Comparison of ENCODE assay signal across 12 cellular contexts in genomic region chr10:80171248-80171660, GRCh38. TPM values are rescaled to one million over a fixed set of nuclear protein-coding genes. Genes with fewer than 3 reads are reported as not detected.
DNase-seq lines count a peak whose midpoint lies in the region; TF ChIP-seq lines count a peak whose summit lies in the region.
"Had no signal": no experiment of that assay in that cellular context is flagged by ENCODE, and none has a peak within 500 bp of the region (broad histone marks: within the 10 kb centered on the region; RNA-seq: fewer than 3 reads in every experiment).

No MANE protein-coding gene starts in this region.

- no peaks in the 10 kb centered on the region for H3K9me3 ChIP-seq in esophagus squamous epithelium
- H3K9me3 ChIP-seq in prostate gland = no peaks in the 10 kb centered on the region
- H3K9me3 ChIP-seq: SK-N-SH, thyroid gland had no signal

- H3K27ac ChIP-seq in esophagus squamous epithelium = peak overlapping the region; percentile 51 to 69 (median 56)
- H3K27ac ChIP-seq in prostate gland = peak overlapping the region; percentile 84 to 89
- H3K27ac ChIP-seq: thyroid gland had no signal

- peaks cover 47% of the 10 kb centered on the region for H3K4me1 Mint-ChIP-seq in HFFc6 (ENCODE audit: low read depth)

- H3K4me3 ChIP-seq in esophagus squamous epithelium = no peak overlapping the region
- no peak overlapping the region for H3K4me3 ChIP-seq in prostate gland
- H3K4me3 ChIP-seq: thyroid gland had no signal

- TF ChIP-seq POLR2A in esophagus squamous epithelium (IDR thresholded peaks at IDR 0.05) (no peak), prostate gland (IDR thresholded peaks at IDR 0.05) (peak; percentile 24)

- WGBS in esophagus squamous epithelium, 2 donors = 56 to 61% methylated on average over 5 to 7 of the region's 7 CpGs
- 68% methylated on average over 7 of the region's 7 CpGs for WGBS in prostate gland

- H3K27me3 Mint-ChIP-seq in HFFc6 (ENCODE audit: insufficient read depth) = no peaks in the 10 kb centered on the region

- no peak for TF ChIP-seq CTCF in HFFc6 (IDR thresholded peaks at IDR 0.05)
- TF ChIP-seq CTCF in esophagus squamous epithelium (IDR thresholded peaks at IDR 0.05) = no peak
- TF ChIP-seq CTCF in prostate gland (IDR thresholded peaks at IDR 0.05) = no peak

- H3K36me3 ChIP-seq in esophagus squamous epithelium = peaks cover 0 to 94% (median 8%) of the 10 kb centered on the region in 3 donors
- H3K36me3 ChIP-seq in prostate gland = no peaks in the 10 kb centered on the region

- H3K27me3 ChIP-seq in esophagus squamous epithelium (no peaks in the 10 kb centered on the region), prostate gland (replicated peaks; ENCODE audit: insufficient read depth) (no peaks in the 10 kb centered on the region)
- H3K27me3 ChIP-seq: thyroid gland had no signal

- peaks cover 15% of the 10 kb centered on the region for H3K36me3 Mint-ChIP-seq in HFFc6 (ENCODE audit: low read depth)

- H3K4me1 ChIP-seq in esophagus squamous epithelium = peaks cover 25 to 82% (median 63%) of the 10 kb centered on the region in 3 donors
- H3K4me1 ChIP-seq in prostate gland (replicated peaks) = peaks cover 35% of the 10 kb centered on the region

- no peak overlapping the region; the same call in 1 of the 2 replicates for H3K4me3 Mint-ChIP-seq in HFFc6

- H3K9me3 Mint-ChIP-seq in HFFc6 = no peaks in the 10 kb centered on the region

- DNase-seq in NCI-H1417 (lab: John Stamatoyannopoulos, UW) (peak in 2 of 3 experiments; percentile 54 to 67), NCI-H1417 treated with DMSO at 0.1 percent for 48 hours (lab: John Stamatoyannopoulos, UW) (no peak), HFFc6 (no peak), esophagus squamous epithelium (lab: John Stamatoyannopoulos, UW) (no peak), prostate gland (ENCODE audit: low spot score) (peak; percentile 85), GM19238 (ENCODE audit: insufficient read length, low spot score) (no peak), NCI-H1092 (lab: John Stamatoyannopoulos, UW) (no peak), NCI-H2029 treated with DMSO at 0.1 percent for 48 hours (lab: John Stamatoyannopoulos, UW) (no peak)
- DNase-seq: NCI-H1930, SK-N-SH, thyroid gland had no signal

- H3K27ac Mint-ChIP-seq in HFFc6 = peak overlapping the region; percentile 22; the same call in 1 of the 2 replicates

- intact Hi-C loops in esophagus squamous epithelium (cut with DNase I) (no loop called here), prostate gland (cut with DNase I) (no loop called here)

RNA-seq across cellular contexts. Expression of gene ANXA11, which starts 34.1 kb away (rescaled TPM):
- 100 to 1,000 TPM; 253 to 361 (median 336) TPM for total RNA-seq in HFFc6 (2021; fragmentation: NEBNext Ultra II Directional; extraction: Animal tissue kit (Norgen Biotek cat#: 25700))
- 100 to 1,000 TPM; 131 to 243 (median 163) TPM for total RNA-seq in esophagus squamous epithelium
- 100 to 1,000 TPM; 158 to 174 TPM for total RNA-seq in prostate gland

RNA-seq across cellular contexts. Expression of gene PLAC9, which starts 38.7 kb away (rescaled TPM):
- total RNA-seq in HFFc6 (2021; fragmentation: NEBNext Ultra II Directional; extraction: Animal tissue kit (Norgen Biotek cat#: 25700)) = 1 to 10 TPM; 2.1 to 6.6 (median 6.2) TPM
- total RNA-seq in esophagus squamous epithelium = 10 to 100 TPM in 1 of 4 donors, 1 to 10 TPM in 3; 2.7 to 22.1 (median 3.0) TPM
- 10 to 100 TPM in 1 of 2 donors, 1 to 10 TPM in 1; 8.9 to 14.7 TPM for total RNA-seq in prostate gland
- total RNA-seq: epithelial cell of proximal tubule had no signal

Comparison
In these comparisons a context has a peak if more than half of its experiments do, and no peak if none do; other contexts are left out.
1. DNase-seq: peak in NCI-H1417 (2 of 3) and prostate gland (single experiment); none in NCI-H1417 treated with DMSO at 0.1 percent for 48 hours (single experiment), HFFc6 (single experiment), esophagus squamous epithelium (single experiment), GM19238 (single experiment), NCI-H1092 (single experiment) and NCI-H2029 treated with DMSO at 0.1 percent for 48 hours (single experiment).